Comparison of ENCODE assay signal across 23 cellular contexts in the genomic region with DNA sequence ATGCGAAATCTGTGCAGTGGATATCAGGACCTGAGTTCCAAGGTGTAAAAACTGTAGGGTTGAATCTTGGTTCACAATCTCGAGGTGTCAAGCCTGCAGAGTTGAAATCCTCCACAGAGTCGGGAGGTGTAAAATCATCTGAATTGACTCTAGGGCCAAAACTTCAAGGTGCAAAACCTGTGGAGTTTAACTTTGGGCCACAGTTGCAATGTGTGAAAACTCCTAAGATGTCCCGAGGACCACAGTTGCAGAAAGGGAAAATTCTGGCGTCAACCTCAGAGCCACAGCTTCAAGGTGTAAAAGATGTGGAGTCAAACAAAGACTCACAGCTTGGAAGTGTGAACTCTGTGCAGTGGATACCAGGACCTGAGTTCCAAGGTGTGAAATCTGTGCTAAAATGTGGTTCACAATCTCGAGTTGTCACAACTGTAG. TPM values are rescaled to one million over a fixed set of nuclear protein-coding genes. Genes with fewer than 3 reads are reported as not detected.
DNase-seq lines count a peak whose midpoint lies in the region; ATAC-seq, FAIRE-seq and TF ChIP-seq lines count a peak whose summit lies in the region.
"Had no signal": no experiment of that assay in that cellular context is flagged by ENCODE, and none has a peak within 500 bp of the region (broad histone marks: within the 10 kb centered on the region; RNA-seq: fewer than 3 reads in every experiment).

No MANE protein-coding gene starts in this region.

- no peaks in the 10 kb centered on the region for H4K20me1 ChIP-seq in KMS-11 (ENCODE audit: insufficient read depth)

- peaks cover 90% of the 10 kb centered on the region for H3K4me1 ChIP-seq in KMS-11 (ENCODE audit: low read depth, poor library complexity, severe bottlenecking)
- no peaks in the 10 kb centered on the region for H3K4me1 ChIP-seq in kidney (ENCODE audit: control insufficient read depth in 1 of 2, insufficient read depth in 1 of 2, low read depth in 1 of 2, low read length in 2 of 2)
- H3K4me1 ChIP-seq: A549 had no signal

- peak overlapping the region; percentile 81 for H3K4me2 ChIP-seq in KMS-11
- H3K4me2 ChIP-seq: A549, SK-N-SH had no signal

- DNase-seq in AG04450 (ENCODE audit: low read depth, low spot score) (no peak), HEK293T (ENCODE audit: extremely low spot score) (no peak), kidney (no peak)
- peak; percentile 22 to 31 (median 25) for DNase-seq in effector memory CD8-positive, alpha-beta T cell
- peak; percentile 80 for DNase-seq in natural killer cell treated with Interleukin-12 subunit alpha and Interleukin-12 subunit beta and Interleukin-15 and Interleukin-18, amount 100 ng/mL, for 72 hours (ENCODE audit: low spot score)
- no peak for DNase-seq in activated CD4-positive, alpha-beta T cell treated with anti-CD3 and anti-CD28 coated beads, Interleukin-2, amount 10 ng/mL, durations not matched to agents 7 days and 5 days
- DNase-seq: C1 segment of cervical spinal cord; CD4-positive, alpha-beta memory T cell; COR-L47; DMS53; NCI-H1048; NCI-H1417; NCI-H1694; NCI-H2029 treated with DMSO at 0.1 percent for 48 hours; NCI-H446 treated with DMSO at 0.1 percent for 48 hours; NCI-H526; SIG-M5; SK-N-SH had no signal

- H3K27ac ChIP-seq in AG04450 (ENCODE audit: low read depth, low read length) (peak overlapping the region; percentile 25), KMS-11 (peak overlapping the region; percentile 65), kidney (ENCODE audit: low read depth in 2 of 2, low read length in 2 of 2) (no peak overlapping the region)
- H3K27ac ChIP-seq: A549 had no signal

- intact Hi-C loops in kidney (cut with DNase I): no loop called here

- no peak overlapping the region for H3K27ac Mint-ChIP-seq in effector memory CD8-positive, alpha-beta T cell
- H3K27ac Mint-ChIP-seq in natural killer cell treated with Interleukin-12 subunit alpha and Interleukin-12 subunit beta and Interleukin-15 and Interleukin-18, amount 100 ng/mL, for 72 hours: peak overlapping the region; percentile 41 to 52
- H3K27ac Mint-ChIP-seq in activated CD4-positive, alpha-beta T cell treated with anti-CD3 and anti-CD28 coated beads, Interleukin-2, amount 10 ng/mL, durations not matched to agents 7 days and 5 days: no peak overlapping the region
- H3K27ac Mint-ChIP-seq: CD4-positive, alpha-beta memory T cell had no signal

- H3K36me3 Mint-ChIP-seq in effector memory CD8-positive, alpha-beta T cell (ENCODE audit: insufficient read depth): peaks cover 3% of the 10 kb centered on the region
- H3K36me3 Mint-ChIP-seq in natural killer cell treated with Interleukin-12 subunit alpha and Interleukin-12 subunit beta and Interleukin-15 and Interleukin-18, amount 100 ng/mL, for 72 hours: peaks cover 4% of the 10 kb centered on the region
- H3K36me3 Mint-ChIP-seq in activated CD4-positive, alpha-beta T cell treated with anti-CD3 and anti-CD28 coated beads, Interleukin-2, amount 10 ng/mL, durations not matched to agents 7 days and 5 days (ENCODE audit: low read depth): peaks cover 2% of the 10 kb centered on the region

- peaks cover 0 to 1% of the 10 kb centered on the region in 2 donors for H3K9me3 Mint-ChIP-seq in effector memory CD8-positive, alpha-beta T cell
- peaks cover 3% of the 10 kb centered on the region for H3K9me3 Mint-ChIP-seq in natural killer cell treated with Interleukin-12 subunit alpha and Interleukin-12 subunit beta and Interleukin-15 and Interleukin-18, amount 100 ng/mL, for 72 hours
- H3K9me3 Mint-ChIP-seq in activated CD4-positive, alpha-beta T cell treated with anti-CD3 and anti-CD28 coated beads, Interleukin-2, amount 10 ng/mL, durations not matched to agents 7 days and 5 days: peaks cover 3% of the 10 kb centered on the region

- no peak overlapping the region; the same call in 1 of the 2 replicates for H3K9ac ChIP-seq in KMS-11
- H3K9ac ChIP-seq in kidney (ENCODE audit: low read length in 2 of 2): no peak overlapping the region
- H3K9ac ChIP-seq: SK-N-SH had no signal

- no peak overlapping the region for H2AFZ ChIP-seq in KMS-11 (ENCODE audit: low read depth)

- H3K4me3 Mint-ChIP-seq in effector memory CD8-positive, alpha-beta T cell: no peak overlapping the region
- no peak overlapping the region for H3K4me3 Mint-ChIP-seq in natural killer cell treated with Interleukin-12 subunit alpha and Interleukin-12 subunit beta and Interleukin-15 and Interleukin-18, amount 100 ng/mL, for 72 hours
- H3K4me3 Mint-ChIP-seq in activated CD4-positive, alpha-beta T cell treated with anti-CD3 and anti-CD28 coated beads, Interleukin-2, amount 10 ng/mL, durations not matched to agents 7 days and 5 days: no peak overlapping the region
- H3K4me3 Mint-ChIP-seq: CD4-positive, alpha-beta memory T cell had no signal

- H3K36me3 ChIP-seq in KMS-11 (ENCODE audit: insufficient read depth) (no peaks in the 10 kb centered on the region), kidney (ENCODE audit: control insufficient read depth in 1 of 2, insufficient read depth in 2 of 2, low read length in 2 of 2) (no peaks in the 10 kb centered on the region)

- CTCF ChIA-PET in AG04450 (lab: Charles Lee): no interaction called here
- CTCF ChIA-PET in activated CD4-positive, alpha-beta T cell treated with anti-CD3 and anti-CD28 coated beads, Interleukin-2, amount 10 ng/mL, durations not matched to agents 7 days and 5 days (lab: Charles Lee): interaction anchor here (0.7 to 1.8 kb wide), 2 partner anchors 14 to 181 kb away, joined by 3 to 4 read pairs; no protein-coding TSS in a partner anchor
- CTCF ChIA-PET in HEK293T (lab: Yijun Ruan, JAX): no interaction called here

- H3K27me3 ChIP-seq in AG04450 (ENCODE audit: control insufficient read depth, insufficient read depth, low read length) (no peaks in the 10 kb centered on the region), KMS-11 (ENCODE audit: insufficient read depth, low read depth) (no peaks in the 10 kb centered on the region)

- no peak overlapping the region for H3K4me3 ChIP-seq in AG04450 (ENCODE audit: low read depth, low read length)
- no peak overlapping the region for H3K4me3 ChIP-seq in KMS-11 (IDR thresholded peaks at IDR 0.05; ENCODE audit: insufficient read depth, low read depth, low read length)
- H3K4me3 ChIP-seq in kidney (ENCODE audit: low read length in 2 of 2): no peak overlapping the region
- H3K4me3 ChIP-seq: A549 had no signal

- H3K9me3 ChIP-seq in AG04450 (ENCODE audit: control insufficient read depth, insufficient read depth, low read length) (no peaks in the 10 kb centered on the region; the same call in 1 of the 2 replicates), kidney (ENCODE audit: control insufficient read depth in 1 of 2, low read length in 2 of 2) (peaks cover 7 to 48% of the 10 kb centered on the region in 2 donors)
- H3K9me3 ChIP-seq: SK-N-SH had no signal

- POLR2A ChIA-PET in AG04450 (lab: Yijun Ruan, JAX) (interaction anchor here (1.0 to 1.7 kb wide), 3 partner anchors 10 to 24 kb away, joined by 3 to 8 read pairs (median 3); a partner anchor contains a TSS), HEK293T (lab: Yijun Ruan, JAX) (no interaction called here)
- POLR2A ChIA-PET in activated CD4-positive, alpha-beta T cell treated with anti-CD3 and anti-CD28 coated beads, Interleukin-2, amount 10 ng/mL, durations not matched to agents 7 days and 5 days (lab: Charles Lee): no interaction called here

- H3K27me3 Mint-ChIP-seq in effector memory CD8-positive, alpha-beta T cell: peaks cover 15 to 17% of the 10 kb centered on the region in 2 donors
- H3K27me3 Mint-ChIP-seq in natural killer cell treated with Interleukin-12 subunit alpha and Interleukin-12 subunit beta and Interleukin-15 and Interleukin-18, amount 100 ng/mL, for 72 hours: peaks cover 14 to 57% of the 10 kb centered on the region in 2 donors
- peaks cover 38% of the 10 kb centered on the region for H3K27me3 Mint-ChIP-seq in activated CD4-positive, alpha-beta T cell treated with anti-CD3 and anti-CD28 coated beads, Interleukin-2, amount 10 ng/mL, durations not matched to agents 7 days and 5 days

- peak; percentile 71 for ATAC-seq in effector memory CD8-positive, alpha-beta T cell (replicated peaks)
- ATAC-seq in natural killer cell treated with Interleukin-12 subunit alpha and Interleukin-12 subunit beta and Interleukin-15 and Interleukin-18, amount 100 ng/mL, for 72 hours: peak; percentile 89
- ATAC-seq: A549, HCT116 had no signal

- H3K4me1 Mint-ChIP-seq in effector memory CD8-positive, alpha-beta T cell (ENCODE audit: low read depth in 2 of 2): peaks cover 13 to 14% of the 10 kb centered on the region in 2 donors
- H3K4me1 Mint-ChIP-seq in natural killer cell treated with Interleukin-12 subunit alpha and Interleukin-12 subunit beta and Interleukin-15 and Interleukin-18, amount 100 ng/mL, for 72 hours (ENCODE audit: low read depth in 2 of 2): peaks cover 23 to 36% of the 10 kb centered on the region in 2 donors
- H3K4me1 Mint-ChIP-seq in activated CD4-positive, alpha-beta T cell treated with anti-CD3 and anti-CD28 coated beads, Interleukin-2, amount 10 ng/mL, durations not matched to agents 7 days and 5 days: no peaks in the 10 kb centered on the region
- H3K4me1 Mint-ChIP-seq: CD4-positive, alpha-beta memory T cell had no signal

- no peak for FAIRE-seq in kidney (lab: Jason Lieb, UNC)
- FAIRE-seq: A549, RCC 7860 had no signal

- TF ChIP-seq CTCF in AG04450 (IDR thresholded peaks at IDR 0.05; ENCODE audit: low read depth, low read length): no peak
- TF ChIP-seq CTCF in KMS-11 (conservative IDR thresholded peaks at IDR 0.05; ENCODE audit: low read depth, low read length): no peak
- TF ChIP-seq CTCF in kidney (IDR thresholded peaks at IDR 0.05; ENCODE audit: borderline replicate concordance, extremely low read depth, insufficient read depth): no peak

- no peaks in the 10 kb centered on the region for H3K79me2 ChIP-seq in KMS-11 (ENCODE audit: insufficient read depth, low read depth)

RNA-seq across cellular contexts. Expression of a gene that starts 9.8 kb away (rescaled TPM):
- polyA plus RNA-seq in AG04450 (2011; rRNA removed) (51.4 and 63.7 TPM in 2 replicates), kidney (ENCODE audit: insufficient read depth, low read depth, low replicate concordance) (15.1 TPM)
- polyA minus RNA-seq in AG04450 (2011; rRNA and poly(A)+ RNA removed): 30.2 and 44.1 TPM in 2 replicates
- total RNA-seq in natural killer cell treated with Interleukin-12 subunit alpha and Interleukin-12 subunit beta and Interleukin-15 and Interleukin-18, amount 100 ng/mL, for 72 hours: 10 to 100 TPM; 10.1 to 24.0 TPM
- 10 to 100 TPM; 42.3 to 51.5 TPM for total RNA-seq in activated CD4-positive, alpha-beta T cell treated with anti-CD3 and anti-CD28 coated beads, Interleukin-2, amount 10 ng/mL, durations not matched to agents 7 days and 5 days
- 40.6 TPM for total RNA-seq in kidney
- total RNA-seq: G401 had no signal

RNA-seq across cellular contexts. Expression of a gene that starts 55.8 kb away (rescaled TPM):
- 1.7 and 1.8 TPM in 2 replicates for polyA plus RNA-seq in AG04450 (2011; rRNA removed)
- polyA minus RNA-seq in AG04450 (2011; rRNA and poly(A)+ RNA removed): 1.1 and 1.2 TPM in 2 replicates
- total RNA-seq in natural killer cell treated with Interleukin-12 subunit alpha and Interleukin-12 subunit beta and Interleukin-15 and Interleukin-18, amount 100 ng/mL, for 72 hours: under 1 TPM in 1 of 2 donors, not detected in 1; 0.36 TPM
- total RNA-seq in activated CD4-positive, alpha-beta T cell treated with anti-CD3 and anti-CD28 coated beads, Interleukin-2, amount 10 ng/mL, durations not matched to agents 7 days and 5 days: 1 to 10 TPM in 1 of 2 experiments, under 1 TPM in 1; 1.00 to 1.2 TPM
- total RNA-seq in kidney: 5.6 TPM
- polyA plus RNA-seq in kidney (ENCODE audit: insufficient read depth, low read depth, low replicate concordance): 4.2 TPM

RNA-seq across cellular contexts. Expression of a gene that starts 55.8 kb away (rescaled TPM):
- polyA plus RNA-seq in AG04450 (2011; rRNA removed) (63.9 and 73.6 TPM in 2 replicates), kidney (ENCODE audit: insufficient read depth, low read depth, low replicate concordance) (31.6 TPM)
- 31.5 and 46.1 TPM in 2 replicates for polyA minus RNA-seq in AG04450 (2011; rRNA and poly(A)+ RNA removed)
- total RNA-seq in natural killer cell treated with Interleukin-12 subunit alpha and Interleukin-12 subunit beta and Interleukin-15 and Interleukin-18, amount 100 ng/mL, for 72 hours: 10 to 100 TPM; 32.7 to 36.9 TPM
- total RNA-seq in activated CD4-positive, alpha-beta T cell treated with anti-CD3 and anti-CD28 coated beads, Interleukin-2, amount 10 ng/mL, durations not matched to agents 7 days and 5 days: 10 to 100 TPM; 36.3 to 44.1 TPM
- total RNA-seq in kidney: 28.1 TPM

Comparison
In these comparisons a context has a peak if more than half of its experiments do, and no peak if none do; other contexts are left out.
1. DNase-seq: peak in effector memory CD8-positive, alpha-beta T cell (3 of 3) and natural killer cell treated with Interleukin-12 subunit alpha and Interleukin-12 subunit beta and Interleukin-15 and Interleukin-18, amount 100 ng/mL, for 72 hours (single experiment); none in AG04450 (single experiment), activated CD4-positive, alpha-beta T cell treated with anti-CD3 and anti-CD28 coated beads, Interleukin-2, amount 10 ng/mL, durations not matched to agents 7 days and 5 days (single experiment), HEK293T (single experiment) and kidney (single experiment).
2. H3K27ac ChIP-seq: peak in AG04450 (single experiment) and KMS-11 (single experiment); none in kidney (0 of 2).
3. H3K27ac Mint-ChIP-seq: peak in natural killer cell treated with Interleukin-12 subunit alpha and Interleukin-12 subunit beta and Interleukin-15 and Interleukin-18, amount 100 ng/mL, for 72 hours (2 of 2); none in effector memory CD8-positive, alpha-beta T cell (0 of 2) and activated CD4-positive, alpha-beta T cell treated with anti-CD3 and anti-CD28 coated beads, Interleukin-2, amount 10 ng/mL, durations not matched to agents 7 days and 5 days (single experiment).